In the genomic region with DNA sequence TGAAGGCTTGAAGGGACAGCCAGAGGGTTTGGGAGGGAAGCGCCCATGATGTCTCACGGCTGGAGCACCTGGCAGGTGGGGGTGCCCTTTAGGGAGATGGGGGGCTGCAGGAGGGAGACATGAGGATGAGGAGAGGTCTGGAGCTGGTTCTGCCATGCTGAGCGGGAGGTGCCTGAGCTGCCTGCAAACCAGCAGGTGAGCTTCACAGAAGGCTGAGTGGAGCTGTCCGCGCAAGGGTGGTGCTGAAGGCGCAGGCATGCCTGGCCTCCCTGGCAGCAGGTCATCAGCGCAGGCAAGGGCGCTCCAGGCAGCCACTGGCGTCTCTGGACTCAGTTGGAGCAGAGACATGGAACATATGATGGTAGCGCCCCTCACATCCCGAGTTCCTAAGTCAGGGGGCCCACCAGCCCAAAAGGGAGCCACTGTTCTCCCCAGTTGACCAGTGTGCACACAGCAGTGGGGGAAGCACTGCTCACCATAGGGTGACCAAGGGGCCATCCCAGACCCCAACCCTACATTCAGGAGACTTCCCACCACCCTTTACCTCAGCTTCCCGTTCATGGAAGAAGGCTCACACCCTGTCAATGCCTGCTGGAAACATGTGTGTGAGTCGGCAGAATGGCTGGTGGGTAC, we compare ENCODE assay signal across 9 cellular contexts. TPM values are rescaled to one million over a fixed set of nuclear protein-coding genes. Genes with fewer than 3 reads are reported as not detected.
A peak's percentile ranks its signal among the peaks of the same experiment; 100 is the strongest.
DNase-seq lines count a peak whose midpoint lies in the region; ATAC-seq and TF ChIP-seq lines count a peak whose summit lies in the region.
"Had no signal": no experiment of that assay in that cellular context is flagged by ENCODE, and none has a peak within 500 bp of the region (broad histone marks: within the 10 kb centered on the region; RNA-seq: fewer than 3 reads in every experiment).

No MANE protein-coding gene starts in this region.

- H3K27ac ChIP-seq in body of pancreas (no peak overlapping the region), right lobe of liver (no peak overlapping the region), esophagus muscularis mucosa (replicated peaks in 1 of 4) (no peak overlapping the region)

- 2 to 9% methylated on average over 9 to 13 of the region's 13 CpGs for WGBS in body of pancreas, 2 donors
- 17% methylated on average over 3 of the region's 13 CpGs for WGBS in right lobe of liver (ENCODE audit: insufficient coverage, low coverage, low lambda C conversion rate, missing lambda C conversion rate)
- 19% methylated on average over 8 of the region's 13 CpGs for WGBS in esophagus muscularis mucosa

- ATAC-seq in body of pancreas (peak; percentile 75), right lobe of liver (peak; percentile 69 to 93 (median 78)), HG03565 (IDR thresholded peaks at IDR 0.05; ENCODE audit: unreplicated experiment) (no peak), GM19328 (IDR thresholded peaks at IDR 0.05; ENCODE audit: unreplicated experiment) (no peak), HG03139 (IDR thresholded peaks at IDR 0.05; ENCODE audit: unreplicated experiment) (no peak)
- ATAC-seq: activated naive CD4-positive, alpha-beta T cell treated with anti-CD3 and anti-CD28 coated beads, Interleukin-2, amount 50 U/mL, for 72 hours had no signal

- no peak overlapping the region for H3K4me3 ChIP-seq in body of pancreas
- H3K4me3 ChIP-seq in right lobe of liver, result no peak overlapping the region
- H3K4me3 ChIP-seq in esophagus muscularis mucosa, result no peak overlapping the region

- H3K36me3 ChIP-seq in body of pancreas (replicated peaks in 1 of 2; ENCODE audit: insufficient read depth in 1 of 2, low read depth in 2 of 2), result no peaks in the 10 kb centered on the region
- H3K36me3 ChIP-seq in right lobe of liver, result no peaks in the 10 kb centered on the region
- no peaks in the 10 kb centered on the region for H3K36me3 ChIP-seq in esophagus muscularis mucosa

- TF ChIP-seq POLR2A in body of pancreas (IDR thresholded peaks at IDR 0.05) (no peak), right lobe of liver (IDR thresholded peaks at IDR 0.05) (no peak), esophagus muscularis mucosa (IDR thresholded peaks at IDR 0.05; ENCODE audit: low read depth) (no peak)

- intact Hi-C loops in body of pancreas (cut with DNase I), result no loop called here
- intact Hi-C loops in right lobe of liver (cut with DNase I), result no loop called here
- intact Hi-C loops in esophagus muscularis mucosa (cut with DNase I), result no loop called here

- DNase-seq in COLO829 (ENCODE audit: low spot score) (peak; percentile 23), HuH-7.5 (ENCODE audit: low spot score) (peak; percentile 87), body of pancreas (peak; percentile 73 to 80 (median 74)), right lobe of liver (peak; percentile 65 to 76 (median 66)), esophagus muscularis mucosa (ENCODE audit: extremely low spot score) (no peak)

- no peaks in the 10 kb centered on the region for H3K27me3 ChIP-seq in body of pancreas
- no peaks in the 10 kb centered on the region for H3K27me3 ChIP-seq in right lobe of liver
- H3K27me3 ChIP-seq in esophagus muscularis mucosa, result peaks cover 0 to 47% (median 0%) of the 10 kb centered on the region in 4 donors

- H3K4me1 ChIP-seq in body of pancreas (no peaks in the 10 kb centered on the region), right lobe of liver (no peaks in the 10 kb centered on the region), esophagus muscularis mucosa (no peaks in the 10 kb centered on the region)

- peaks cover 0 to 12% (median 0%) of the 10 kb centered on the region in 3 donors for H3K9me3 ChIP-seq in body of pancreas
- no peaks in the 10 kb centered on the region for H3K9me3 ChIP-seq in right lobe of liver
- peaks cover 0 to 32% (median 24%) of the 10 kb centered on the region in 4 donors for H3K9me3 ChIP-seq in esophagus muscularis mucosa

- no peak for TF ChIP-seq EP300 in esophagus muscularis mucosa (IDR thresholded peaks at IDR 0.05)

- TF ChIP-seq CTCF in body of pancreas (IDR thresholded peaks at IDR 0.05) (no peak), right lobe of liver (IDR thresholded peaks at IDR 0.05) (no peak), esophagus muscularis mucosa (IDR thresholded peaks at IDR 0.05) (no peak)

RNA-seq across cellular contexts. Expression of gene ADRA2C, which starts 25.8 kb away (rescaled TPM):
- 10 to 100 TPM in 1 of 2 donors, 1 to 10 TPM in 1; 6.7 to 10.5 TPM for total RNA-seq in body of pancreas
- under 1 TPM in 5 of 6 experiments, not detected in 1; 0.17 to 0.81 (median 0.65) TPM for total RNA-seq in right lobe of liver
- total RNA-seq in esophagus muscularis mucosa, result 10 to 100 TPM in 1 of 4 donors, 1 to 10 TPM in 3; 2.9 to 10.3 (median 8.4) TPM

Comparison
In these comparisons a context has a peak if more than half of its experiments do, and no peak if none do; other contexts are left out.
1. ATAC-seq: peak in body of pancreas (single experiment) and right lobe of liver (4 of 4); none in HG03565 (single experiment), GM19328 (single experiment) and HG03139 (single experiment).